In the genomic region with DNA sequence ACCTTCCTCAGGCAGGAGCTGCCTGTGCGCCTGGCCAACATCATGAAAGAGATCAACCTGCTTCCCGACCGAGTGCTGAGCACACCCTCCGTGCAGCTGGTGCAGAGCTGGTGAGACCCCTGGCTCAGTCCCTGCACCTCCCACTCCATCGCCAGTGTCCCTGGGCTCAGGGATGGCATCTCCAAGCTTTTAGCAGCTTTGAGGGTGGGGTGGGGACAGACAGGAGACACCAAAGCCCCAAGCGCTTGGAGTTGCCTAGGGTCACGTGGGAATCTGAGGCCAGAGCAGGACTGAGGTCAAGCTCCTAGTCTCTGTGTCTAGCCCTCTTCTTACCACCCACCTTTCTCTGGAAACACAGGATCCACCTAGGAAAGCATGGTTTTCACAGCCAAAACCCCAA, we compare ENCODE assay signal across 16 cellular contexts. TPM values are rescaled to one million over a fixed set of nuclear protein-coding genes. Genes with fewer than 3 reads are reported as not detected.
A peak's percentile ranks its signal among the peaks of the same experiment; 100 is the strongest.
DNase-seq lines count a peak whose midpoint lies in the region; ATAC-seq and TF ChIP-seq lines count a peak whose summit lies in the region.
"Had no signal": no experiment of that assay in that cellular context is flagged by ENCODE, and none has a peak within 500 bp of the region (broad histone marks: within the 10 kb centered on the region; RNA-seq: fewer than 3 reads in every experiment).

No MANE protein-coding gene starts in this region.

- H3K4me3 Mint-ChIP-seq in CD4-positive, CD25-positive, alpha-beta regulatory T cell, result peak overlapping the region; percentile 33 to 99 (median 76)
- H3K4me3 Mint-ChIP-seq in brain (peak overlapping the region in 3 of 5 experiments; percentile 36 to 99 (median 98)), mesothelial cell of epicardium (peak overlapping the region; percentile 35)
- H3K4me3 Mint-ChIP-seq: GM23338 had no signal

- H3K27me3 Mint-ChIP-seq in CD4-positive, CD25-positive, alpha-beta regulatory T cell, result no peaks in the 10 kb centered on the region
- H3K27me3 Mint-ChIP-seq in brain (peaks cover 6% of the 10 kb centered on the region), mesothelial cell of epicardium (ENCODE audit: low read depth) (no peaks in the 10 kb centered on the region)

- no peak overlapping the region for H3K27ac ChIP-seq in CD4-positive, CD25-positive, alpha-beta regulatory T cell (ENCODE audit: insufficient read depth, low read length, poor library complexity, severe bottlenecking)
- H3K27ac ChIP-seq: hepatocyte, KMS-11 had no signal

- H3K4me3 ChIP-seq in CD4-positive, CD25-positive, alpha-beta regulatory T cell (ENCODE audit: low read depth, low read length), result no peak overlapping the region
- H3K4me3 ChIP-seq: GM23338, hepatocyte had no signal

- H3K36me3 ChIP-seq in CD4-positive, CD25-positive, alpha-beta regulatory T cell (ENCODE audit: control insufficient read depth, insufficient read depth, low read length), result peaks cover 26% of the 10 kb centered on the region

- H3K4me1 Mint-ChIP-seq in CD4-positive, CD25-positive, alpha-beta regulatory T cell, result peaks cover 0 to 54% (median 19%) of the 10 kb centered on the region in 4 donors
- peaks cover 81% of the 10 kb centered on the region for H3K4me1 Mint-ChIP-seq in brain
- H3K4me1 Mint-ChIP-seq in mesothelial cell of epicardium, result peaks cover 33% of the 10 kb centered on the region

- ATAC-seq in CD4-positive, CD25-positive, alpha-beta regulatory T cell (ENCODE audit: low read depth in 2 of 2), result no peak
- ATAC-seq in HG03342 (IDR thresholded peaks at IDR 0.05; ENCODE audit: unreplicated experiment), result no peak
- ATAC-seq: GM23338; stimulated activated naive CD8-positive, alpha-beta T cell treated with anti-CD3 and anti-CD28 coated beads, Interleukin-15, Interleukin-2, amounts not matched to agents 100 U/mL and 50 U/mL, for 24 hours had no signal

- DNase-seq in CD4-positive, CD25-positive, alpha-beta regulatory T cell, result no peak
- DNase-seq in mesothelial cell of epicardium (ENCODE audit: low spot score in 2 of 2, unreplicated experiment in 2 of 2), result no peak
- no peak for DNase-seq in NCI-H2171 treated with DMSO at 0.1 percent for 48 hours (lab: John Stamatoyannopoulos, UW)
- no peak for DNase-seq in HCEC 1CT
- DNase-seq: activated CD4-positive, CD25-positive, alpha-beta regulatory T cell; activated gamma-delta T cell treated with Interleukin-2 at 50 U/mL for 16 hours; kidney glomerular epithelial cell; NCI-H1105; NCI-H226; stimulated activated naive CD8-positive, alpha-beta T cell treated with anti-CD3 and anti-CD28 coated beads, Interleukin-15, Interleukin-2, amounts not matched to agents 100 U/mL and 50 U/mL, for 24 hours; T-helper 2 cell had no signal

- TF ChIP-seq CTCF in brain (conservative IDR thresholded peaks at IDR 0.05) (no peak), mesothelial cell of epicardium (IDR thresholded peaks at IDR 0.05; ENCODE audit: unreplicated experiment) (no peak)

- H3K4me1 ChIP-seq in CD4-positive, CD25-positive, alpha-beta regulatory T cell (ENCODE audit: control insufficient read depth, insufficient read depth, low read length, poor library complexity, severe bottlenecking), result peaks cover 22% of the 10 kb centered on the region

- H3K27me3 ChIP-seq in CD4-positive, CD25-positive, alpha-beta regulatory T cell (ENCODE audit: control insufficient read depth, insufficient read depth, low read length), result no peaks in the 10 kb centered on the region
- H3K27me3 ChIP-seq: hepatocyte had no signal

- no peaks in the 10 kb centered on the region for H3K9me3 ChIP-seq in CD4-positive, CD25-positive, alpha-beta regulatory T cell (ENCODE audit: control insufficient read depth in 2 of 2, low read length in 2 of 2)

- peak overlapping the region in 1 of 3 donors; percentile 38 for H3K27ac Mint-ChIP-seq in CD4-positive, CD25-positive, alpha-beta regulatory T cell
- H3K27ac Mint-ChIP-seq in brain (peak overlapping the region in 1 of 5 experiments; percentile 34), mesothelial cell of epicardium (no peak overlapping the region)
- H3K27ac Mint-ChIP-seq: GM23338 had no signal

- no peaks in the 10 kb centered on the region for H3K9me3 Mint-ChIP-seq in CD4-positive, CD25-positive, alpha-beta regulatory T cell
- H3K9me3 Mint-ChIP-seq in brain, result peaks cover 0 to 2% (median 0%) of the 10 kb centered on the region in 5 experiments
- H3K9me3 Mint-ChIP-seq in mesothelial cell of epicardium, result no peaks in the 10 kb centered on the region
- H3K9me3 Mint-ChIP-seq: GM23338 had no signal

- peaks cover 10% of the 10 kb centered on the region for H3K36me3 Mint-ChIP-seq in CD4-positive, CD25-positive, alpha-beta regulatory T cell
- H3K36me3 Mint-ChIP-seq in brain, result peaks cover 10% of the 10 kb centered on the region
- peaks cover 7% of the 10 kb centered on the region for H3K36me3 Mint-ChIP-seq in mesothelial cell of epicardium

RNA-seq across cellular contexts. Expression of gene PDK2, which starts 2.3 kb away (rescaled TPM):
- total RNA-seq in CD4-positive, CD25-positive, alpha-beta regulatory T cell, result 25.2 TPM
- polyA plus RNA-seq in CD4-positive, CD25-positive, alpha-beta regulatory T cell, result 10 to 100 TPM; 42.1 to 65.2 (median 54.0) TPM
- polyA plus RNA-seq in brain (ENCODE audit: insufficient read depth, low read depth, low replicate concordance), result 80.8 TPM
- total RNA-seq in mesothelial cell of epicardium, result 44.6 to 46.0 TPM (median 45.4 TPM) in 3 replicates

RNA-seq across cellular contexts. Expression of gene SAMD14, which starts 32.5 kb away (rescaled TPM):
- total RNA-seq in CD4-positive, CD25-positive, alpha-beta regulatory T cell, result 0.96 TPM
- polyA plus RNA-seq in CD4-positive, CD25-positive, alpha-beta regulatory T cell, result under 1 TPM in 1 of 4 donors, not detected in 3; 0.09 TPM
- 24.4 TPM for polyA plus RNA-seq in brain (ENCODE audit: insufficient read depth, low read depth, low replicate concordance)
- 17.3 to 20.0 TPM (median 19.4 TPM) in 3 replicates for total RNA-seq in mesothelial cell of epicardium

RNA-seq across cellular contexts. Expression of gene ITGA3, which starts 41.5 kb away (rescaled TPM):
- total RNA-seq in CD4-positive, CD25-positive, alpha-beta regulatory T cell, result 14.4 TPM
- 1 to 10 TPM; 1.7 to 3.9 (median 2.7) TPM for polyA plus RNA-seq in CD4-positive, CD25-positive, alpha-beta regulatory T cell
- polyA plus RNA-seq in brain (ENCODE audit: insufficient read depth, low read depth, low replicate concordance), result 41.3 TPM
- 133 to 149 TPM (median 143 TPM) in 3 replicates for total RNA-seq in mesothelial cell of epicardium

RNA-seq across cellular contexts. Expression of gene PPP1R9B, which starts 53.0 kb away (rescaled TPM):
- 85.4 TPM for total RNA-seq in CD4-positive, CD25-positive, alpha-beta regulatory T cell
- under 1 TPM; 0.41 to 0.55 (median 0.44) TPM for polyA plus RNA-seq in CD4-positive, CD25-positive, alpha-beta regulatory T cell
- 53.1 TPM for polyA plus RNA-seq in brain (ENCODE audit: insufficient read depth, low read depth, low replicate concordance)
- total RNA-seq in mesothelial cell of epicardium, result 56.4 to 58.6 TPM (median 56.6 TPM) in 3 replicates

Comparison
In these comparisons a context has a peak if more than half of its experiments do, and no peak if none do; other contexts are left out.
1. H3K4me3 Mint-ChIP-seq: peak in every context shown above with its lines; median percentile 98 in brain; 76 in CD4-positive, CD25-positive, alpha-beta regulatory T cell; 35 in mesothelial cell of epicardium.